In the genomic region with DNA sequence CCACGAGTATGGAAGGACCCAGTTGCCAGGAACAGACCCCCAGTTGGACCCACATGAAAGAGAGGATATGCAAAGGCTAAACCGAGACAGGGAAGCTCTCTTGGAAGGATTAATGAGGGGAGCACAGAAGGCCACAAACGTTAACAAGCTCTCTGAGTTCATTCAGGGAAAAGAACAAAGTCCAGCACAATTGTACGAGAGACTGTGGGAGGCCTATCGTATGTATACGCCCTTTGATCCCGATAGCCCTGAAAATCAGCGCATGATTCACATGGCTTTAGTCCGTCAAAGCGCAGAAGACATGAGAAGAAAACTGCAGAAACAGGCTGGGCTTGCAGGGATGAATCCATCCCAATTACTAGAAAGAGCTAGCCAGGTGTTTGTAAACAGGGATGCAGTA, we compare ENCODE assay signal across 7 cellular contexts. TPM values are rescaled to one million over a fixed set of nuclear protein-coding genes. Genes with fewer than 3 reads are reported as not detected.
"Had no signal": no experiment of that assay in that cellular context is flagged by ENCODE, and none has a peak within 500 bp of the region (broad histone marks: within the 10 kb centered on the region; RNA-seq: fewer than 3 reads in every experiment).

No MANE protein-coding gene starts in this region.

RNA-seq across cellular contexts. Expression of gene DEFB131A, which starts 8.0 kb away (rescaled TPM):
- total RNA-seq: GM23248, GM23338, H1, H4, H7, H9, HFFc6 had no signal
- polyA plus RNA-seq: GM23248, GM23338, H1 had no signal
